ENCODE assay signal across 18 cellular contexts in the genomic region with DNA sequence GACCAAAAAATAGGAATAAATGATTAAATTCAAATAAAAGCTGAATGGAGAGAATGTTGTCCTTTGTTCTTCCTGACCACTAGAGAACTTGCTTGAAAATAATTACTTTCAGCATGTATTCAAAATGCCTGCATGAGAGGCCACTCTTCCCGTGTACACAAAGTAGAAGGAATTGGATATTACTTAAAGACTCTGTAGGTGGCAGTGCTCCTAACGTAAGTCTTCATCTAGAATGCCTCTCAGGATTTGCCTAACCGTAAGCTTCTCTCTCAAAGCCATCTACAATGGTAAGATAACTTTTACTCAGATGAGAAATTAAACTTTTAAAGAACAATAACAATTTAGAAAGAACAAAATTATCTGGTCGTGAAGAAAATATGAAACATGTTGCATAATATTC.
"Had no signal": no experiment of that assay in that cellular context is flagged by ENCODE, and none has a peak within 500 bp of the region (broad histone marks: within the 10 kb centered on the region; RNA-seq: fewer than 3 reads in every experiment).

No MANE protein-coding gene starts in this region.

- H3K27me3 ChIP-seq: body of pancreas, cardiac muscle cell, heart left ventricle, upper lobe of left lung had no signal

- DNase-seq: activated gamma-delta T cell treated with Interleukin-2 at 50 U/mL for 16 hours; activated T-cell treated with anti-CD3 and anti-CD28 coated beads, Interleukin-2, amount 50 U/mL, for 1 hour; anterior cingulate cortex; body of pancreas; cortex of kidney; heart left ventricle; kidney; natural killer cell; retina; stimulated activated CD4-positive, alpha-beta T cell treated with anti-CD3 and anti-CD28 coated beads, Interleukin-4, amount 100 ng/mL, for 24 hours; stimulated activated naive CD4-positive, alpha-beta T cell treated with Interleukin-2 at 50 U/mL for 16 hours; upper lobe of left lung had no signal

- H3K9me3 ChIP-seq: body of pancreas, heart left ventricle, upper lobe of left lung had no signal

- H3K4me1 Mint-ChIP-seq: activated naive CD4-positive, alpha-beta T cell treated with anti-CD3 and anti-CD28 coated beads, Interleukin-2, amount 50 U/mL, for 24 hours; natural killer cell had no signal

- H3K27ac ChIP-seq: body of pancreas, cardiac muscle cell, heart left ventricle, upper lobe of left lung had no signal

- H3K36me3 ChIP-seq: cardiac muscle cell, heart left ventricle, upper lobe of left lung had no signal

- H3K4me3 ChIP-seq: body of pancreas, cardiac muscle cell, heart left ventricle, lung, upper lobe of left lung had no signal

- H3K4me3 Mint-ChIP-seq: activated naive CD4-positive, alpha-beta T cell treated with anti-CD3 and anti-CD28 coated beads, Interleukin-2, amount 50 U/mL, for 24 hours; natural killer cell; T-helper 2 cell treated with Interferon-gamma antibody and Interleukin-4, amounts not matched to agents 5 μg/mL and 100 μg/mL, for 36 hours had no signal

- H3K36me3 Mint-ChIP-seq: activated naive CD4-positive, alpha-beta T cell treated with anti-CD3 and anti-CD28 coated beads, Interleukin-2, amount 50 U/mL, for 24 hours; natural killer cell had no signal

- H3K27ac Mint-ChIP-seq: activated naive CD4-positive, alpha-beta T cell treated with anti-CD3 and anti-CD28 coated beads, Interleukin-2, amount 50 U/mL, for 24 hours; natural killer cell; progenitor cell of endocrine pancreas; T-helper 2 cell treated with Interferon-gamma antibody and Interleukin-4, amounts not matched to agents 5 μg/mL and 100 μg/mL, for 36 hours had no signal

- ATAC-seq: body of pancreas, heart left ventricle, left lobe of liver, natural killer cell had no signal

- H3K27me3 Mint-ChIP-seq: activated naive CD4-positive, alpha-beta T cell treated with anti-CD3 and anti-CD28 coated beads, Interleukin-2, amount 50 U/mL, for 24 hours; progenitor cell of endocrine pancreas had no signal

- H3K4me1 ChIP-seq: body of pancreas, heart left ventricle, upper lobe of left lung had no signal
